6 cellular contexts compared by ENCODE assay signal in the genomic region with DNA sequence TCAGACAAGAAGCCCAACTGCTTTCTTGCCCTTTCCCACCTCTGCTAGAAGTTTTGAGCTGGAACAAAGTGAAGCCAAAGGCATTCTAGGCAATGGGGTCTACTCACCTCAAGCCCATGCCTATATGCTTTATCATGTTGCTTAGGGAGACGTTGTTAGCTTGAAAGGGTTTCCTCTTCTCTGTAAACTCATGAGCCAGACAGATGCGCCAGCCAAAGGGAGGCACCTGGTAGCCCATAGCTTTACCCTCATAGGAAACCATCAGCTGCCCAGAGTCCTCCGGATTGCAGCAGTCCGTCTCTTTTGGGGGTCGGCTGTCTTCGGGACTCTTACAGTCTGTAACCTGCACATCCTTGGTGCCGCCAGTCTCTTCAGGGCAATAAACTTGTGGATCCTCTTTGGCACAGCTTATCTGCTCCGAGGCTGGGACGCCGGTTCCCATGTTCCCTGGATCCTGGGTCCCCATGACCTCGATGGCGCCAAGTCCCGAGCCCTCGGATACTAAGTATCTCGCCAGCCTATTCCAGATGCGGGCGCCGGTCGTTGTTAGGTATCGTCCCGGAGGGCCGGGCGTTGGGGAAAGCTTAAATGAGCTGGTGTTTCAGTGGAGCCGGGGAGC. TPM values are rescaled to one million over a fixed set of nuclear protein-coding genes. Genes with fewer than 3 reads are reported as not detected.
DNase-seq lines count a peak whose midpoint lies in the region; ATAC-seq and TF ChIP-seq lines count a peak whose summit lies in the region.

No MANE protein-coding gene starts in this region.

- ATAC-seq in HG02884 (IDR thresholded peaks at IDR 0.05; ENCODE audit: unreplicated experiment) (peak; percentile 4), mucosa of descending colon (peak; percentile 0), HG03025 (IDR thresholded peaks at IDR 0.05; ENCODE audit: low FRiP score, unreplicated experiment) (no peak)

- H3K9ac ChIP-seq in adipocyte (ENCODE audit: low read length), result peak overlapping the region; percentile 96

- H3K9me3 ChIP-seq in adipocyte (ENCODE audit: control insufficient read depth, low read length), result no peaks in the 10 kb centered on the region
- no peaks in the 10 kb centered on the region for H3K9me3 ChIP-seq in mucosa of descending colon

- H3K4me3 ChIP-seq in adipocyte (ENCODE audit: low read length), result peak overlapping the region; percentile 93
- H3K4me3 ChIP-seq in mucosa of descending colon, result peak overlapping the region; percentile 74

- peak; percentile 43 for DNase-seq in adipocyte (ENCODE audit: low read depth)
- peak in 1 of 3 donors; percentile 40 for DNase-seq in mucosa of descending colon
- no peak for DNase-seq in NCI-H2227 treated with DMSO at 0.1 percent for 48 hours (lab: John Stamatoyannopoulos, UW)
- DNase-seq in NCI-H1092 (lab: John Stamatoyannopoulos, UW), result no peak

- peaks cover 43% of the 10 kb centered on the region for H3K36me3 ChIP-seq in adipocyte (ENCODE audit: control insufficient read depth, insufficient read depth, low read length, severe bottlenecking)
- H3K36me3 ChIP-seq in mucosa of descending colon (ENCODE audit: low read depth), result peaks cover 5% of the 10 kb centered on the region

- TF ChIP-seq CTCF in mucosa of descending colon (IDR thresholded peaks at IDR 0.05), result no peak

- no peaks in the 10 kb centered on the region for H3K27me3 ChIP-seq in adipocyte (replicated peaks; ENCODE audit: control insufficient read depth, insufficient read depth, low read length)

- intact Hi-C loops in mucosa of descending colon (cut with DNase I, micrococcal nuclease), result no loop called here

- H3K4me1 ChIP-seq in adipocyte (ENCODE audit: control insufficient read depth, insufficient read depth, low read length) (peaks cover 34% of the 10 kb centered on the region), mucosa of descending colon (ENCODE audit: low read depth) (peaks cover 33% of the 10 kb centered on the region)

RNA-seq across cellular contexts. Expression of gene GBA2, which starts 0.7 kb away (rescaled TPM):
- total RNA-seq in mucosa of descending colon, result 100 to 1,000 TPM; 157 to 285 (median 223) TPM

RNA-seq across cellular contexts. Expression of gene RGP1, which starts 0.7 kb away (rescaled TPM):
- 10 to 100 TPM; 46.5 to 55.7 (median 55.7) TPM for total RNA-seq in mucosa of descending colon

RNA-seq across cellular contexts. Expression of gene MSMP, which starts 5.7 kb away (rescaled TPM):
- total RNA-seq in mucosa of descending colon, result under 1 TPM in 1 of 3 donors, not detected in 2; 0.48 TPM

RNA-seq across cellular contexts. Expression of gene CREB3, which starts 15.9 kb away (rescaled TPM):
- total RNA-seq in mucosa of descending colon, result 10 to 100 TPM; 28.2 to 47.7 (median 34.3) TPM

RNA-seq across cellular contexts. Expression of gene TLN1, which starts 16.4 kb away (rescaled TPM):
- total RNA-seq in mucosa of descending colon, result 100 to 1,000 TPM; 154 to 720 (median 189) TPM
